ENCODE assay signal across 13 cellular contexts in the genomic region with DNA sequence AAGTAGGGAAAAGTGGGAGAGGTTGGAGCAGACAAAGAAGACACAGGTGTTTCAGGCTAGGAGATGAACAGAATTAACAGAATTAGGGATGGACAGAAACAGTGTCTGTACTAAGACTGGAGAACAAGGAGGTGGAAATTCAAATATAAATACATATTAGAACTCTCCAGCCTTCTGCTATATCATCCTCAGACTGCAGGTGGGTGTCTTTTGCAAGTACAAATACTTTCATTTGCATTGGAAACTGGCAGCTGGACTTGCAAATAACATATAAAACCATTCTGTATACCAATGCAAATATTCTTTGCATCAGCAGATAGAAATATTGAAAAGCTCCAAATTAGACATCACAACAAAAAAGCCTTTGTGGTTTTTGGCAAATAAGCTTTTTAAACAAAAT.
DNase-seq lines count a peak whose midpoint lies in the region; ATAC-seq and TF ChIP-seq lines count a peak whose summit lies in the region.
"Had no signal": no experiment of that assay in that cellular context is flagged by ENCODE, and none has a peak within 500 bp of the region (broad histone marks: within the 10 kb centered on the region; RNA-seq: fewer than 3 reads in every experiment).

No MANE protein-coding gene starts in this region.

- H3K9ac ChIP-seq in endodermal cell (ENCODE audit: extremely low read depth, low read length, poor library complexity, severe bottlenecking) = no peak overlapping the region
- H3K9ac ChIP-seq: BLaER1 treated with 17β-estradiol and CSF1 and Interleukin-3, amounts not matched to agents 10 nM and 100 nM had no signal

- no peaks in the 10 kb centered on the region for H3K36me3 ChIP-seq in endodermal cell (ENCODE audit: control insufficient read depth, insufficient read depth, low read length)
- no peaks in the 10 kb centered on the region for H3K36me3 ChIP-seq in uterus
- H3K36me3 ChIP-seq: BLaER1 treated with 17β-estradiol and CSF1 and Interleukin-3, amounts not matched to agents 10 nM and 100 nM had no signal

- intact Hi-C loops in uterus (cut with DNase I; ENCODE audit: low total_unique reads) = no loop called here

- ATAC-seq in GM19455 (IDR thresholded peaks at IDR 0.05; ENCODE audit: unreplicated experiment) (peak; percentile 24), HG03571 (IDR thresholded peaks at IDR 0.05; ENCODE audit: unreplicated experiment) (peak; percentile 17), HG02938 (IDR thresholded peaks at IDR 0.05; ENCODE audit: unreplicated experiment) (no peak)
- ATAC-seq: natural killer cell had no signal

- H3K4me1 ChIP-seq in endodermal cell (ENCODE audit: control insufficient read depth, insufficient read depth, low read length) (peaks cover 3% of the 10 kb centered on the region), uterus (no peaks in the 10 kb centered on the region)

- H3K27ac Mint-ChIP-seq in endodermal cell = no peak overlapping the region
- H3K27ac Mint-ChIP-seq: natural killer cell; T-helper 1 cell treated with Interleukin-12 subunit alpha and Interleukin-12 subunit beta and Interleukin-4 antibody, amounts not matched to agents 30 μg/mL and 1 μg/mL, for 36 hours had no signal

- peaks cover 2% of the 10 kb centered on the region for H3K36me3 Mint-ChIP-seq in endodermal cell (ENCODE audit: low read depth)
- H3K36me3 Mint-ChIP-seq: natural killer cell had no signal

- peaks cover 9% of the 10 kb centered on the region for H3K4me1 Mint-ChIP-seq in endodermal cell
- H3K4me1 Mint-ChIP-seq: central memory CD8-positive, alpha-beta T cell; natural killer cell had no signal

- H3K9me3 ChIP-seq in endodermal cell (ENCODE audit: control insufficient read depth, low read length) (peaks cover 7% of the 10 kb centered on the region), uterus (no peaks in the 10 kb centered on the region)

- no peak for DNase-seq in endodermal cell
- no peak for DNase-seq in NCI-H1694 treated with DMSO at 0.1 percent for 48 hours (lab: John Stamatoyannopoulos, UW)
- DNase-seq in uterus = no peak
- DNase-seq in NCI-H446 treated with DMSO at 0.1 percent for 48 hours (lab: John Stamatoyannopoulos, UW) = no peak
- DNase-seq: hypothalamus, natural killer cell had no signal

- no peaks in the 10 kb centered on the region for H3K27me3 Mint-ChIP-seq in endodermal cell (ENCODE audit: insufficient read depth)
- H3K27me3 Mint-ChIP-seq: central memory CD8-positive, alpha-beta T cell had no signal

- H3K9me3 Mint-ChIP-seq in endodermal cell = no peaks in the 10 kb centered on the region
- H3K9me3 Mint-ChIP-seq: T-helper 1 cell treated with Interleukin-12 subunit alpha and Interleukin-12 subunit beta and Interleukin-4 antibody, amounts not matched to agents 30 μg/mL and 1 μg/mL, for 36 hours had no signal

- TF ChIP-seq CTCF in C4-2B (conservative IDR thresholded peaks at IDR 0.05) = peak; percentile 35
- TF ChIP-seq CTCF in endodermal cell (conservative IDR thresholded peaks at IDR 0.05) = peak; percentile 25
- TF ChIP-seq CTCF in uterus (IDR thresholded peaks at IDR 0.05) = no peak

- TF ChIP-seq POLR2A in uterus (IDR thresholded peaks at IDR 0.05) = no peak

- H3K27me3 ChIP-seq in endodermal cell (ENCODE audit: control insufficient read depth, insufficient read depth, low read length, poor library complexity, severe bottlenecking) (no peaks in the 10 kb centered on the region), uterus (no peaks in the 10 kb centered on the region)
- H3K27me3 ChIP-seq: BLaER1 treated with 17β-estradiol and CSF1 and Interleukin-3, amounts not matched to agents 10 nM and 100 nM had no signal

- H3K4me3 ChIP-seq in endodermal cell (ENCODE audit: low read length) = no peak overlapping the region
- H3K4me3 ChIP-seq in uterus = no peak overlapping the region
- H3K4me3 ChIP-seq: BLaER1 treated with 17β-estradiol and CSF1 and Interleukin-3, amounts not matched to agents 10 nM and 100 nM had no signal

- H3K27ac ChIP-seq in C4-2B (no peak overlapping the region), endodermal cell (ENCODE audit: low read depth, low read length) (no peak overlapping the region), uterus (no peak overlapping the region)
- H3K27ac ChIP-seq: BLaER1 treated with 17β-estradiol and CSF1 and Interleukin-3, amounts not matched to agents 10 nM and 100 nM had no signal

- no peak overlapping the region for H3K4me3 Mint-ChIP-seq in endodermal cell
- H3K4me3 Mint-ChIP-seq: central memory CD8-positive, alpha-beta T cell; natural killer cell; T-helper 1 cell treated with Interleukin-12 subunit alpha and Interleukin-12 subunit beta and Interleukin-4 antibody, amounts not matched to agents 30 μg/mL and 1 μg/mL, for 36 hours had no signal

Comparison
In these comparisons a context has a peak if more than half of its experiments do, and no peak if none do; other contexts are left out.
1. CTCF ChIP-seq: peak in C4-2B (single experiment) and endodermal cell (single experiment); none in uterus (0 of 4).